Comparison of ENCODE assay signal across 15 cellular contexts in the genomic region with DNA sequence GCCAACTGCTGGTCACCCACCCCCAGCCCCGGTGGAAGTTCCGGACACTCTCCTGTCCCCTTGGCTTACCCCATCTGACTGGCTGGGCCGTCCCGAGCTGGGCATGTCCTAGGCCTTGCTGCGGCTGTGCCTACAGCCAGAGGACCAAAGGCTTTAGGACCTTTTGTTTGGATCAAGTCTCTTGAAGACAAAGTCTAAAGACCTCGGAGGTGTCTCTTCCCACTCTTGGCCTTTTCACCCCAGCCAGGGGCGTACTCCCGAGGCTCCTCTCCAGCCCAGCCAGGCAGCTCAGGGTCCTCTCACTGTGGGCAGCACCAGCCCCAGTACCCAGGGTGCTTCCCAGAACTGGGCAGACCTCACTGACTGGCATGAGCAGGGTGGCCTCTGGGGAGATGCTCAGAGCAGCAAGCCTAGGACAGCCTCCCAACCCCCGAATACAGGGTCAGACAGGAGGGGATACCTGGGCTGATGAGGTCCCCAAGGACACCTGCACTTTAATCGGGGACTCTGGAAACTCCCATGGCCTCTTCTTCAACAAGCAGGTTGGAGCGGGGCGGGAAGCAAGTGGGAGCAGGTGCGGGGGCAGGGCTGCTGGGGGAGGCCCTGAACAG. TPM values are rescaled to one million over a fixed set of nuclear protein-coding genes. Genes with fewer than 3 reads are reported as not detected.
DNase-seq lines count a peak whose midpoint lies in the region; ATAC-seq and TF ChIP-seq lines count a peak whose summit lies in the region.
"Had no signal": no experiment of that assay in that cellular context is flagged by ENCODE, and none has a peak within 500 bp of the region (broad histone marks: within the 10 kb centered on the region; RNA-seq: fewer than 3 reads in every experiment).

No MANE protein-coding gene starts in this region.

- H3K4me3 ChIP-seq in spleen: peak overlapping the region in 1 of 8 donors; percentile 89
- H3K4me3 ChIP-seq: Peyer's patch, prostate gland, testis had no signal

- H3K27ac Mint-ChIP-seq in activated CD4-positive, alpha-beta T cell treated with anti-CD3 and anti-CD28 coated beads, Interleukin-2, amount 10 ng/mL, durations not matched to agents 24 days and 14 days: peak overlapping the region; percentile 37
- H3K27ac Mint-ChIP-seq in activated B cell treated with CpG ODN at 0.5 μM for 24 hours (peak overlapping the region; percentile 56), memory B cell (peak overlapping the region; percentile 79)
- no peak overlapping the region for H3K27ac Mint-ChIP-seq in activated CD8-positive, alpha-beta memory T cell treated with anti-CD3 and anti-CD28 coated beads, Interleukin-2, amount 10 ng/mL, durations not matched to agents 7 days and 5 days

- no peaks in the 10 kb centered on the region for H3K36me3 Mint-ChIP-seq in activated CD4-positive, alpha-beta T cell treated with anti-CD3 and anti-CD28 coated beads, Interleukin-2, amount 10 ng/mL, durations not matched to agents 24 days and 14 days (ENCODE audit: low read depth)
- H3K36me3 Mint-ChIP-seq in activated B cell treated with CpG ODN at 0.5 μM for 24 hours (ENCODE audit: low read depth): no peaks in the 10 kb centered on the region
- H3K36me3 Mint-ChIP-seq in memory B cell: peaks cover 7% of the 10 kb centered on the region
- peaks cover 1% of the 10 kb centered on the region for H3K36me3 Mint-ChIP-seq in activated CD8-positive, alpha-beta memory T cell treated with anti-CD3 and anti-CD28 coated beads, Interleukin-2, amount 10 ng/mL, durations not matched to agents 7 days and 5 days

- 80 to 87% (median 82%) methylated on average over 12 to 13 of the region's 13 CpGs for WGBS in spleen, 5 donors

- H3K9me3 Mint-ChIP-seq in activated CD4-positive, alpha-beta T cell treated with anti-CD3 and anti-CD28 coated beads, Interleukin-2, amount 10 ng/mL, durations not matched to agents 24 days and 14 days: peaks cover 9% of the 10 kb centered on the region
- H3K9me3 Mint-ChIP-seq in activated B cell treated with CpG ODN at 0.5 μM for 24 hours (peaks cover 3% of the 10 kb centered on the region), memory B cell (peaks cover 7% of the 10 kb centered on the region)
- H3K9me3 Mint-ChIP-seq in activated CD8-positive, alpha-beta memory T cell treated with anti-CD3 and anti-CD28 coated beads, Interleukin-2, amount 10 ng/mL, durations not matched to agents 7 days and 5 days (ENCODE audit: low read depth): peaks cover 7% of the 10 kb centered on the region
- H3K9me3 Mint-ChIP-seq: HFFc6 had no signal

- no peaks in the 10 kb centered on the region for H3K9me3 ChIP-seq in spleen
- H3K9me3 ChIP-seq: Peyer's patch, prostate gland, testis had no signal

- peaks cover 0 to 4% (median 0%) of the 10 kb centered on the region in 6 donors for H3K36me3 ChIP-seq in spleen
- H3K36me3 ChIP-seq: Peyer's patch, prostate gland had no signal

- POLR2A ChIA-PET in activated B cell treated with CpG ODN at 0.5 μM for 24 hours (lab: Charles Lee): no interaction called here

- peaks cover 31 to 79% (median 66%) of the 10 kb centered on the region in 6 donors for H3K4me1 ChIP-seq in spleen

- no peak for ATAC-seq in activated B cell treated with CpG ODN at 0.5 μM for 24 hours (ENCODE audit: low read depth)
- ATAC-seq in memory B cell (ENCODE audit: low read depth): no peak
- ATAC-seq in GM18505 (IDR thresholded peaks at IDR 0.05; ENCODE audit: unreplicated experiment): no peak
- no peak for ATAC-seq in activated CD8-positive, alpha-beta memory T cell treated with anti-CD3 and anti-CD28 coated beads, Interleukin-2, amount 10 ng/mL, durations not matched to agents 7 days and 5 days
- no peak for ATAC-seq in GM18907 (IDR thresholded peaks at IDR 0.05; ENCODE audit: unreplicated experiment)

- H3K27me3 ChIP-seq in spleen (replicated peaks in 1 of 7): peaks cover 0 to 6% (median 0%) of the 10 kb centered on the region in 7 donors
- H3K27me3 ChIP-seq: Peyer's patch, testis had no signal

- H3K4me1 Mint-ChIP-seq in activated CD4-positive, alpha-beta T cell treated with anti-CD3 and anti-CD28 coated beads, Interleukin-2, amount 10 ng/mL, durations not matched to agents 24 days and 14 days: peaks cover 7% of the 10 kb centered on the region
- peaks cover 38% of the 10 kb centered on the region for H3K4me1 Mint-ChIP-seq in activated B cell treated with CpG ODN at 0.5 μM for 24 hours
- peaks cover 37% of the 10 kb centered on the region for H3K4me1 Mint-ChIP-seq in memory B cell
- H3K4me1 Mint-ChIP-seq in activated CD8-positive, alpha-beta memory T cell treated with anti-CD3 and anti-CD28 coated beads, Interleukin-2, amount 10 ng/mL, durations not matched to agents 7 days and 5 days: peaks cover 6% of the 10 kb centered on the region

- CTCF ChIA-PET in activated B cell treated with CpG ODN at 0.5 μM for 24 hours (lab: Charles Lee): no interaction called here
- CTCF ChIA-PET in activated CD8-positive, alpha-beta memory T cell treated with anti-CD3 and anti-CD28 coated beads, Interleukin-2, amount 10 ng/mL, durations not matched to agents 7 days and 5 days (lab: Charles Lee): interaction anchor here (2.1 kb wide), 1 partner anchor 52 kb away, joined by 7 read pairs; no protein-coding TSS in a partner anchor

- TF ChIP-seq CTCF in activated B cell treated with CpG ODN at 0.5 μM for 24 hours (IDR thresholded peaks at IDR 0.05) (no peak), spleen (IDR thresholded peaks at IDR 0.05 in 8 of 11, conservative IDR thresholded peaks at IDR 0.05 in 3 of 11) (no peak)

- TF ChIP-seq POLR2A in spleen (IDR thresholded peaks at IDR 0.05) (no peak), GM18505 (IDR thresholded peaks at IDR 0.05; ENCODE audit: borderline replicate concordance, extremely low read depth, insufficient read depth, insufficient read length) (no peak)

- H3K4me3 Mint-ChIP-seq in activated CD4-positive, alpha-beta T cell treated with anti-CD3 and anti-CD28 coated beads, Interleukin-2, amount 10 ng/mL, durations not matched to agents 24 days and 14 days: peak overlapping the region; percentile 11
- no peak overlapping the region for H3K4me3 Mint-ChIP-seq in activated B cell treated with CpG ODN at 0.5 μM for 24 hours
- H3K4me3 Mint-ChIP-seq in memory B cell: peak overlapping the region; percentile 79
- no peak overlapping the region for H3K4me3 Mint-ChIP-seq in activated CD8-positive, alpha-beta memory T cell treated with anti-CD3 and anti-CD28 coated beads, Interleukin-2, amount 10 ng/mL, durations not matched to agents 7 days and 5 days
- H3K4me3 Mint-ChIP-seq: HFFc6 had no signal

- H3K27me3 Mint-ChIP-seq in activated CD4-positive, alpha-beta T cell treated with anti-CD3 and anti-CD28 coated beads, Interleukin-2, amount 10 ng/mL, durations not matched to agents 24 days and 14 days: peaks cover 6% of the 10 kb centered on the region
- H3K27me3 Mint-ChIP-seq in activated B cell treated with CpG ODN at 0.5 μM for 24 hours (no peaks in the 10 kb centered on the region), memory B cell (no peaks in the 10 kb centered on the region)
- H3K27me3 Mint-ChIP-seq in activated CD8-positive, alpha-beta memory T cell treated with anti-CD3 and anti-CD28 coated beads, Interleukin-2, amount 10 ng/mL, durations not matched to agents 7 days and 5 days: no peaks in the 10 kb centered on the region

- peak overlapping the region in 7 of 8 donors; percentile 4 to 99 (median 97) for H3K27ac ChIP-seq in spleen

- DNase-seq in activated CD4-positive, alpha-beta T cell treated with anti-CD3 and anti-CD28 coated beads, Interleukin-2, amount 10 ng/mL, durations not matched to agents 24 days and 14 days: no peak
- no peak for DNase-seq in activated CD4-positive, alpha-beta T cell treated with anti-CD3 and anti-CD28 coated beads for 4 hours
- DNase-seq in activated B cell treated with CpG ODN at 0.5 μM for 24 hours: no peak
- DNase-seq in memory B cell (ENCODE audit: low spot score in 2 of 2): no peak
- peak; percentile 81 for DNase-seq in spleen
- DNase-seq in activated CD8-positive, alpha-beta memory T cell treated with anti-CD3 and anti-CD28 coated beads, Interleukin-2, amount 10 ng/mL, durations not matched to agents 7 days and 5 days: no peak
- DNase-seq: EL, HFFc6, NCI-H146, NCI-H526, testis had no signal

- intact Hi-C loops in activated CD4-positive, alpha-beta T cell treated with anti-CD3 and anti-CD28 coated beads, Interleukin-2, amount 10 ng/mL, durations not matched to agents 24 days and 14 days (cut with micrococcal nuclease): loop anchor here (10.0 kb wide), 1 partner anchor 140 kb away; the partner anchor contains the start of gene INPP5A
- intact Hi-C loops in activated B cell treated with CpG ODN at 0.5 μM for 24 hours (cut with micrococcal nuclease) (no loop called here), spleen (cut with DNase I; ENCODE audit: low total_unique reads) (loop anchor here (5.0 kb wide), 1 partner anchor 58 kb away; no protein-coding TSS in a partner anchor)

RNA-seq across cellular contexts. Expression of gene PWWP2B, which starts 2.7 kb away (rescaled TPM):
- total RNA-seq in activated CD4-positive, alpha-beta T cell treated with anti-CD3 and anti-CD28 coated beads, Interleukin-2, amount 10 ng/mL, durations not matched to agents 24 days and 14 days: 4.9 and 5.0 TPM in 2 replicates
- total RNA-seq in activated B cell treated with CpG ODN at 0.5 μM for 24 hours (12.8 and 13.4 TPM in 2 replicates), spleen (10 to 100 TPM; 24.8 to 41.7 (median 28.1) TPM)
- 10 to 100 TPM; 22.5 to 50.0 (median 27.8) TPM for polyA plus RNA-seq in spleen
- total RNA-seq in activated CD8-positive, alpha-beta memory T cell treated with anti-CD3 and anti-CD28 coated beads, Interleukin-2, amount 10 ng/mL, durations not matched to agents 7 days and 5 days: 10 to 100 TPM in 1 of 2 experiments, 1 to 10 TPM in 1; 6.9 to 12.8 TPM

Comparison
In these comparisons a context has a peak if more than half of its experiments do, and no peak if none do; other contexts are left out.
1. H3K4me3 Mint-ChIP-seq: peak in activated CD4-positive, alpha-beta T cell treated with anti-CD3 and anti-CD28 coated beads, Interleukin-2, amount 10 ng/mL, durations not matched to agents 24 days and 14 days (single experiment) and memory B cell (single experiment); none in activated B cell treated with CpG ODN at 0.5 μM for 24 hours (single experiment) and activated CD8-positive, alpha-beta memory T cell treated with anti-CD3 and anti-CD28 coated beads, Interleukin-2, amount 10 ng/mL, durations not matched to agents 7 days and 5 days (single experiment).